Comparison of ENCODE assay signal across 10 cellular contexts in the genomic region with DNA sequence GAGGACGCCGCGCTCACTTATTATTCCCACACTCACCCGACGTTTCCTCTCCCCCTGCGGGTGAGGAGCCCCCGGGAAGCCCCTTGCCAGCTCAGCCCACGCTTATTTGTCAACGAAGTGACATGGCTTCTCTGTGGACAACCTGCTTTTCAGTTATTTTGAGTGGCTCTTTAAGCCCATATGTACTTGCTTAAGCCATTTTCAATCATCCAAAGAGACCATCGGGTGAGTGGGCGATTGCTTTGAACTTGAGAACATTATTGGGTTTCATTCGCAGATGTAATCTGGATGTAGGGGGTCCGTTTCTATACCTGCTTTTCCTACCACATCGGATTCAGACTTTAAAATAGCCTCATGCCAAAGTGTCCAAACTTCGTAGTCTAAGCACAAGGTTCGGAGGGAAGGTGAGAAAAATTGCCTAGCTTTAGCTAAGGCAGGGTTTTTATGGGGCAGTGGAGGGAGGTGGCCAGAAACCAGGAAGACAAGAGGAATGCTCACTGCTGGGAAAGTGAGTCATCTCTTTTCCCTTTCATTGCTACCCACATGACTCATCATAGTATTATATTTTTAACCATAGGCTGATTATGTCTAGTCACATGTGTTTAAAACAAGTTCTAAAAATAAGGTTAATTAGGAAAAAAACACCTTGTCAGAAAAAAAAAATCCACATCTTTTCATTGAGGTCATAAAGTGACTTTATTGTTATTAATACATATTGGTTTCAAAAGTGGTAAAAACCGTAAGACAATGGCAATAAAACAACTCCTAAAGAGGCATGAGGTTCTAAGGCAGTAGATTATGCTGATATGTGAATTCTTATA.
A peak's percentile ranks its signal among the peaks of the same experiment; 100 is the strongest.
DNase-seq lines count a peak whose midpoint lies in the region; ATAC-seq and TF ChIP-seq lines count a peak whose summit lies in the region.
"Had no signal": no experiment of that assay in that cellular context is flagged by ENCODE, and none has a peak within 500 bp of the region (broad histone marks: within the 10 kb centered on the region; RNA-seq: fewer than 3 reads in every experiment).

No MANE protein-coding gene starts in this region.

- no peaks in the 10 kb centered on the region for H3K9me3 ChIP-seq in lung (ENCODE audit: control insufficient read depth in 2 of 2, insufficient read depth in 1 of 2, low read length in 1 of 2)

- peaks cover 0 to 3% of the 10 kb centered on the region in 2 donors for H3K4me1 ChIP-seq in lung (ENCODE audit: control insufficient read depth in 2 of 2, insufficient read depth in 2 of 2, low read length in 2 of 2)

- peaks cover 3% of the 10 kb centered on the region for H3K9me3 Mint-ChIP-seq in stimulated activated memory B cell treated with anti-CD40 and anti-IgM and Interleukin-4, amounts not matched to agents 10 μg/mL and 1 μg/mL and 100 μg/mL, for 72 hours

- DNase-seq in AG10803 (ENCODE audit: low read depth) = peak; percentile 89
- DNase-seq in HS-27A (ENCODE audit: low read depth) = peak; percentile 80
- peak; percentile 97 for DNase-seq in astrocyte of the spinal cord (ENCODE audit: low read depth, low spot score)
- no peak for DNase-seq in lung (ENCODE audit: low spot score)
- DNase-seq in activated gamma-delta T cell treated with Interleukin-2 at 50 U/mL for 16 hours = no peak
- DNase-seq in Ammon's horn (ENCODE audit: low spot score) = no peak
- DNase-seq in GDM1 (lab: John Stamatoyannopoulos, UW) = no peak
- DNase-seq: NK-92 treated with Interleukin-12 subunit alpha and Interleukin-12 subunit beta, amount 100 ng/mL, for 24 hours had no signal

- no peaks in the 10 kb centered on the region for H3K27me3 ChIP-seq in lung (ENCODE audit: control insufficient read depth, insufficient read depth)
- H3K27me3 ChIP-seq: cardiac muscle cell had no signal

- WGBS in lung, 2 donors = 64 to 67% methylated on average over 17 of the region's 17 CpGs

- no peaks in the 10 kb centered on the region for H3K4me1 Mint-ChIP-seq in stimulated activated memory B cell treated with anti-CD40 and anti-IgM and Interleukin-4, amounts not matched to agents 10 μg/mL and 1 μg/mL and 100 μg/mL, for 72 hours

- no peaks in the 10 kb centered on the region for H3K27me3 Mint-ChIP-seq in stimulated activated memory B cell treated with anti-CD40 and anti-IgM and Interleukin-4, amounts not matched to agents 10 μg/mL and 1 μg/mL and 100 μg/mL, for 72 hours

- peak; percentile 27 for ATAC-seq in lung (ENCODE audit: insufficient read depth, low FRiP score)
- no peak for ATAC-seq in stimulated activated memory B cell treated with anti-CD40 and anti-IgM and Interleukin-4, amounts not matched to agents 10 μg/mL and 1 μg/mL and 100 μg/mL, for 72 hours

- H3K36me3 ChIP-seq in lung (ENCODE audit: control insufficient read depth in 2 of 2, insufficient read depth in 2 of 2, low read length in 2 of 2) = no peaks in the 10 kb centered on the region
- H3K36me3 ChIP-seq: cardiac muscle cell had no signal

- H3K4me3 ChIP-seq in AG10803 (ENCODE audit: low read length) (no peak overlapping the region), astrocyte of the spinal cord (ENCODE audit: low read depth, low read length) (no peak overlapping the region), lung (no peak overlapping the region)
- H3K4me3 ChIP-seq: cardiac muscle cell had no signal

- no peak overlapping the region for H3K27ac Mint-ChIP-seq in stimulated activated memory B cell treated with anti-CD40 and anti-IgM and Interleukin-4, amounts not matched to agents 10 μg/mL and 1 μg/mL and 100 μg/mL, for 72 hours

- no peak overlapping the region for H3K27ac ChIP-seq in lung (ENCODE audit: low read depth in 1 of 2, low read length in 1 of 2)
- H3K27ac ChIP-seq: cardiac muscle cell had no signal

- in situ Hi-C loops in astrocyte of the spinal cord (cut with HindIII; ENCODE audit: low sequenced_read_pairs) = no loop called here

- no peaks in the 10 kb centered on the region for H3K36me3 Mint-ChIP-seq in stimulated activated memory B cell treated with anti-CD40 and anti-IgM and Interleukin-4, amounts not matched to agents 10 μg/mL and 1 μg/mL and 100 μg/mL, for 72 hours

- H3K4me3 Mint-ChIP-seq in stimulated activated memory B cell treated with anti-CD40 and anti-IgM and Interleukin-4, amounts not matched to agents 10 μg/mL and 1 μg/mL and 100 μg/mL, for 72 hours = no peak overlapping the region

- no peak for TF ChIP-seq CTCF in AG10803 (conservative IDR thresholded peaks at IDR 0.05; ENCODE audit: low read length)
- TF ChIP-seq CTCF in astrocyte of the spinal cord (IDR thresholded peaks at IDR 0.05; ENCODE audit: low read depth, low read length) = no peak
- no peak for TF ChIP-seq CTCF in lung (IDR thresholded peaks at IDR 0.05; ENCODE audit: control extremely low read depth, extremely low read depth)

Comparison
In these comparisons a context has a peak if more than half of its experiments do, and no peak if none do; other contexts are left out.
1. DNase-seq: peak in AG10803 (single experiment), HS-27A (single experiment) and astrocyte of the spinal cord (single experiment); none in lung (single experiment), activated gamma-delta T cell treated with Interleukin-2 at 50 U/mL for 16 hours (single experiment), Ammon's horn (single experiment) and GDM1 (single experiment).